ENCODE assay signal across 9 cellular contexts in genomic region chr16:426906-427249, GRCh38. TPM values are rescaled to one million over a fixed set of nuclear protein-coding genes. Genes with fewer than 3 reads are reported as not detected.
DNase-seq lines count a peak whose midpoint lies in the region; ATAC-seq and TF ChIP-seq lines count a peak whose summit lies in the region.
"Had no signal": no experiment of that assay in that cellular context is flagged by ENCODE, and none has a peak within 500 bp of the region (broad histone marks: within the 10 kb centered on the region; RNA-seq: fewer than 3 reads in every experiment).

No MANE protein-coding gene starts in this region.

- 15% methylated on average over 13 of the region's 13 CpGs for WGBS in suprapubic skin

- H3K27me3 Mint-ChIP-seq in T-helper 1 cell treated with Interleukin-12 subunit alpha and Interleukin-12 subunit beta and Interleukin-4 antibody, amounts not matched to agents 30 μg/mL and 1 μg/mL, for 36 hours (ENCODE audit: low read depth) = peaks cover 19% of the 10 kb centered on the region
- H3K27me3 Mint-ChIP-seq in activated T-helper 1 cell treated with anti-CD3 and anti-CD28 coated beads, Interleukin-12 subunit alpha, Interleukin-12 subunit beta, Interleukin-2, Interleukin-4 antibody, amounts not matched to agents 30 ng/mL and 10 ng/mL and 1 ng/mL, durations not matched to agents 14 hours and 24 hours and 36 hours (ENCODE audit: insufficient read depth) = peaks cover 11% of the 10 kb centered on the region
- peaks cover 3 to 4% (median 3%) of the 10 kb centered on the region in 3 donors for H3K27me3 Mint-ChIP-seq in immature natural killer cell (ENCODE audit: low read depth in 3 of 3)

- peaks cover 4% of the 10 kb centered on the region for H3K36me3 Mint-ChIP-seq in T-helper 1 cell treated with Interleukin-12 subunit alpha and Interleukin-12 subunit beta and Interleukin-4 antibody, amounts not matched to agents 30 μg/mL and 1 μg/mL, for 36 hours (ENCODE audit: low read depth)
- peaks cover 6% of the 10 kb centered on the region for H3K36me3 Mint-ChIP-seq in activated T-helper 1 cell treated with anti-CD3 and anti-CD28 coated beads, Interleukin-12 subunit alpha, Interleukin-12 subunit beta, Interleukin-2, Interleukin-4 antibody, amounts not matched to agents 30 ng/mL and 10 ng/mL and 1 ng/mL, durations not matched to agents 14 hours and 24 hours and 36 hours (ENCODE audit: low read depth)
- peaks cover 0 to 5% (median 0%) of the 10 kb centered on the region in 3 donors for H3K36me3 Mint-ChIP-seq in immature natural killer cell

- no peaks in the 10 kb centered on the region for H3K36me3 ChIP-seq in suprapubic skin

- no peak for TF ChIP-seq POLR2A in suprapubic skin (IDR thresholded peaks at IDR 0.05)

- H3K27ac Mint-ChIP-seq in T-helper 1 cell treated with Interleukin-12 subunit alpha and Interleukin-12 subunit beta and Interleukin-4 antibody, amounts not matched to agents 30 μg/mL and 1 μg/mL, for 36 hours = peak overlapping the region; percentile 49
- peak overlapping the region; percentile 52 for H3K27ac Mint-ChIP-seq in activated T-helper 1 cell treated with anti-CD3 and anti-CD28 coated beads, Interleukin-12 subunit alpha, Interleukin-12 subunit beta, Interleukin-2, Interleukin-4 antibody, amounts not matched to agents 30 ng/mL and 10 ng/mL and 1 ng/mL, durations not matched to agents 14 hours and 24 hours and 36 hours
- H3K27ac Mint-ChIP-seq in immature natural killer cell = peak overlapping the region; percentile 68 to 90 (median 81)

- DNase-seq in T-helper 1 cell = no peak
- no peak for DNase-seq in activated T-helper 1 cell treated with anti-CD3 and anti-CD28 coated beads, Interleukin-12 subunit alpha, Interleukin-12 subunit beta, Interleukin-2, Interleukin-4 antibody, amounts not matched to agents 30 ng/mL and 10 ng/mL and 1 ng/mL, durations not matched to agents 14 hours and 24 hours and 36 hours (ENCODE audit: low spot score)
- DNase-seq in immature natural killer cell = no peak
- DNase-seq in suprapubic skin (ENCODE audit: low spot score in 2 of 2) = no peak
- DNase-seq in hepatic stellate cell (ENCODE audit: low spot score) = no peak
- DNase-seq in DMS114 treated with DMSO at 0.1 percent for 48 hours (lab: John Stamatoyannopoulos, UW; ENCODE audit: unreplicated experiment) = no peak
- DNase-seq: NCI-H1694 treated with DMSO at 0.1 percent for 48 hours had no signal

- no peak for TF ChIP-seq CTCF in suprapubic skin (IDR thresholded peaks at IDR 0.05)

- no peaks in the 10 kb centered on the region for H3K27me3 ChIP-seq in suprapubic skin

- no peaks in the 10 kb centered on the region for H3K9me3 ChIP-seq in suprapubic skin

- H3K4me1 ChIP-seq in suprapubic skin = peaks cover 39% of the 10 kb centered on the region

- H3K4me3 ChIP-seq in suprapubic skin = peak overlapping the region; percentile 80

- peaks cover 21% of the 10 kb centered on the region for H3K4me1 Mint-ChIP-seq in T-helper 1 cell treated with Interleukin-12 subunit alpha and Interleukin-12 subunit beta and Interleukin-4 antibody, amounts not matched to agents 30 μg/mL and 1 μg/mL, for 36 hours (ENCODE audit: low read depth)
- peaks cover 32% of the 10 kb centered on the region for H3K4me1 Mint-ChIP-seq in activated T-helper 1 cell treated with anti-CD3 and anti-CD28 coated beads, Interleukin-12 subunit alpha, Interleukin-12 subunit beta, Interleukin-2, Interleukin-4 antibody, amounts not matched to agents 30 ng/mL and 10 ng/mL and 1 ng/mL, durations not matched to agents 14 hours and 24 hours and 36 hours (ENCODE audit: low read depth)
- peaks cover 32 to 33% of the 10 kb centered on the region in 2 donors for H3K4me1 Mint-ChIP-seq in immature natural killer cell

- no peak overlapping the region for H3K27ac ChIP-seq in suprapubic skin

- no peaks in the 10 kb centered on the region for H3K9me3 Mint-ChIP-seq in T-helper 1 cell treated with Interleukin-12 subunit alpha and Interleukin-12 subunit beta and Interleukin-4 antibody, amounts not matched to agents 30 μg/mL and 1 μg/mL, for 36 hours
- no peaks in the 10 kb centered on the region for H3K9me3 Mint-ChIP-seq in activated T-helper 1 cell treated with anti-CD3 and anti-CD28 coated beads, Interleukin-12 subunit alpha, Interleukin-12 subunit beta, Interleukin-2, Interleukin-4 antibody, amounts not matched to agents 30 ng/mL and 10 ng/mL and 1 ng/mL, durations not matched to agents 14 hours and 24 hours and 36 hours
- H3K9me3 Mint-ChIP-seq in immature natural killer cell = no peaks in the 10 kb centered on the region

- no peak for TF ChIP-seq EP300 in suprapubic skin (IDR thresholded peaks at IDR 0.05)

- peak overlapping the region; percentile 78 for H3K4me3 Mint-ChIP-seq in T-helper 1 cell treated with Interleukin-12 subunit alpha and Interleukin-12 subunit beta and Interleukin-4 antibody, amounts not matched to agents 30 μg/mL and 1 μg/mL, for 36 hours
- H3K4me3 Mint-ChIP-seq in activated T-helper 1 cell treated with anti-CD3 and anti-CD28 coated beads, Interleukin-12 subunit alpha, Interleukin-12 subunit beta, Interleukin-2, Interleukin-4 antibody, amounts not matched to agents 30 ng/mL and 10 ng/mL and 1 ng/mL, durations not matched to agents 14 hours and 24 hours and 36 hours = peak overlapping the region; percentile 82
- peak overlapping the region; percentile 84 to 88 (median 87) for H3K4me3 Mint-ChIP-seq in immature natural killer cell

- ATAC-seq in HG02870 (IDR thresholded peaks at IDR 0.05; ENCODE audit: unreplicated experiment) = no peak

- intact Hi-C loops in activated T-helper 1 cell treated with anti-CD3 and anti-CD28 coated beads, Interleukin-12 subunit alpha, Interleukin-12 subunit beta, Interleukin-2, Interleukin-4 antibody, amounts not matched to agents 30 ng/mL and 10 ng/mL and 1 ng/mL, durations not matched to agents 14 hours and 24 hours and 36 hours (cut with micrococcal nuclease) = no loop called here

RNA-seq across cellular contexts. Expression of gene RAB11FIP3, which starts 1.4 kb away (rescaled TPM):
- 41.4 and 47.5 TPM in 2 replicates for total RNA-seq in activated T-helper 1 cell treated with anti-CD3 and anti-CD28 coated beads, Interleukin-12 subunit alpha, Interleukin-12 subunit beta, Interleukin-2, Interleukin-4 antibody, amounts not matched to agents 30 ng/mL and 10 ng/mL and 1 ng/mL, durations not matched to agents 14 hours and 24 hours and 36 hours
- 1 to 10 TPM in 2 of 3 donors, under 1 TPM in 1; 0.04 to 3.7 (median 1.8) TPM for polyA plus RNA-seq in immature natural killer cell
- total RNA-seq in suprapubic skin = 10 to 100 TPM; 20.7 to 62.5 (median 29.1) TPM

RNA-seq across cellular contexts. Expression of gene DECR2, which starts 25.2 kb away (rescaled TPM):
- total RNA-seq in activated T-helper 1 cell treated with anti-CD3 and anti-CD28 coated beads, Interleukin-12 subunit alpha, Interleukin-12 subunit beta, Interleukin-2, Interleukin-4 antibody, amounts not matched to agents 30 ng/mL and 10 ng/mL and 1 ng/mL, durations not matched to agents 14 hours and 24 hours and 36 hours = 18.0 and 20.1 TPM in 2 replicates
- polyA plus RNA-seq in immature natural killer cell = 10 to 100 TPM in 1 of 3 donors, 1 to 10 TPM in 2; 3.6 to 12.9 (median 5.4) TPM
- total RNA-seq in suprapubic skin = 10 to 100 TPM in 3 of 4 donors, 1 to 10 TPM in 1; 9.1 to 23.4 (median 12.3) TPM

RNA-seq across cellular contexts. Expression of gene NME4, which starts 29.9 kb away (rescaled TPM):
- 57.2 and 58.7 TPM in 2 replicates for total RNA-seq in activated T-helper 1 cell treated with anti-CD3 and anti-CD28 coated beads, Interleukin-12 subunit alpha, Interleukin-12 subunit beta, Interleukin-2, Interleukin-4 antibody, amounts not matched to agents 30 ng/mL and 10 ng/mL and 1 ng/mL, durations not matched to agents 14 hours and 24 hours and 36 hours
- polyA plus RNA-seq in immature natural killer cell = 10 to 100 TPM; 30.4 to 53.7 (median 36.5) TPM
- 10 to 100 TPM; 25.3 to 29.9 (median 27.7) TPM for total RNA-seq in suprapubic skin

RNA-seq across cellular contexts. Expression of gene PGAP6, which starts 45.1 kb away (rescaled TPM):
- total RNA-seq in activated T-helper 1 cell treated with anti-CD3 and anti-CD28 coated beads, Interleukin-12 subunit alpha, Interleukin-12 subunit beta, Interleukin-2, Interleukin-4 antibody, amounts not matched to agents 30 ng/mL and 10 ng/mL and 1 ng/mL, durations not matched to agents 14 hours and 24 hours and 36 hours = 35.7 and 36.3 TPM in 2 replicates
- polyA plus RNA-seq in immature natural killer cell = 10 to 100 TPM; 16.0 to 35.9 (median 23.7) TPM
- total RNA-seq in suprapubic skin = 10 to 100 TPM; 12.6 to 19.3 (median 15.5) TPM

RNA-seq across cellular contexts. Expression of gene MRPL28, which starts 56.5 kb away (rescaled TPM):
- total RNA-seq in activated T-helper 1 cell treated with anti-CD3 and anti-CD28 coated beads, Interleukin-12 subunit alpha, Interleukin-12 subunit beta, Interleukin-2, Interleukin-4 antibody, amounts not matched to agents 30 ng/mL and 10 ng/mL and 1 ng/mL, durations not matched to agents 14 hours and 24 hours and 36 hours = 110 and 115 TPM in 2 replicates
- polyA plus RNA-seq in immature natural killer cell = 100 to 1,000 TPM in 2 of 3 donors, 10 to 100 TPM in 1; 98.6 to 139 (median 106) TPM
- total RNA-seq in suprapubic skin = 10 to 100 TPM; 40.9 to 66.7 (median 52.7) TPM
